In genomic region chr2:110390351-110391034, GRCh38 we compare ENCODE assay signal across 8 cellular contexts.
DNase-seq lines count a peak whose midpoint lies in the region; ATAC-seq, FAIRE-seq and TF ChIP-seq lines count a peak whose summit lies in the region.
"Not testable (repeated sequence)": the region's sequence is repeated elsewhere in the genome, so short reads cannot be mapped to it uniquely, and the experiment has no call there.

No MANE protein-coding gene starts in this region.

- H3K9me3 Mint-ChIP-seq in WTC11, result not testable (repeated sequence)

- not testable (repeated sequence) for H3K4me3 ChIP-seq in A549; NB4 (ENCODE audit: low read depth, low read length); body of pancreas; HepG2 (replicated peaks in 1 of 3; ENCODE audit: insufficient read depth in 1 of 3, low read depth in 2 of 3, low read length in 3 of 3)

- DNase-seq in A549 (ENCODE audit: low read depth in 1 of 2, low spot score in 1 of 2); GM19239 (ENCODE audit: insufficient read length, low spot score); WTC11 (ENCODE audit: low spot score); HepG2 (ENCODE audit: low spot score): not testable (repeated sequence)
- DNase-seq in NB4 (ENCODE audit: low read depth) (peak; percentile 0), body of pancreas (peak in 2 of 4 donors; percentile 3 to 4), Right ventricle myocardium inferior (ENCODE audit: missing footprints) (peak; percentile 18), retina (peak; percentile 15)

- TF ChIP-seq CTCF in A549 (IDR thresholded peaks at IDR 0.05); NB4 (IDR thresholded peaks at IDR 0.05; ENCODE audit: low read depth, low read length); WTC11 (IDR thresholded peaks at IDR 0.05); body of pancreas (IDR thresholded peaks at IDR 0.05); HepG2 (CRISPR knock-in tag; IDR thresholded peaks at IDR 0.05): not testable (repeated sequence)

- not testable (repeated sequence) for TF ChIP-seq POLR2A in A549 (IDR thresholded peaks at IDR 0.05; ENCODE audit: low read length); NB4 (IDR thresholded peaks at IDR 0.05; ENCODE audit: extremely low read depth, insufficient read length); body of pancreas (IDR thresholded peaks at IDR 0.05); HepG2 (IDR thresholded peaks at IDR 0.05; ENCODE audit: insufficient read depth in 1 of 2, low read depth in 2 of 2, low read length in 2 of 2)

- not testable (repeated sequence) for H3K79me2 ChIP-seq in HepG2 (ENCODE audit: insufficient read depth, low read length)

- intact Hi-C loops in body of pancreas (cut with DNase I); Right ventricle myocardium inferior (cut with DNase I); HepG2 (cut with micrococcal nuclease; ENCODE audit: unreplicated experiment): not testable (repeated sequence)

- POLR2A ChIA-PET in A549 (lab: Yijun Ruan, JAX); WTC11 (lab: Charles Lee); HepG2 (lab: Yijun Ruan, JAX): not testable (repeated sequence)

- not testable (repeated sequence) for H3K36me3 Mint-ChIP-seq in WTC11

- not testable (repeated sequence) for H4K20me1 ChIP-seq in HepG2 (ENCODE audit: insufficient read depth, low read length)

- not testable (repeated sequence) for H3K27ac ChIP-seq in A549; body of pancreas; HepG2 (ENCODE audit: extremely low read length, insufficient read depth, low read length)

- H2AFZ ChIP-seq in HepG2 (ENCODE audit: low read length), result not testable (repeated sequence)

- CTCF ChIA-PET in A549 (lab: Yijun Ruan, JAX); WTC11 (lab: Charles Lee); HepG2 (lab: Yijun Ruan, JAX; ENCODE audit: low intra/inter-chr PET ratio, low total read pairs): not testable (repeated sequence)

- TF ChIP-seq EP300 in A549 (IDR thresholded peaks at IDR 0.05); HepG2 (IDR thresholded peaks at IDR 0.05; ENCODE audit: low read depth in 2 of 2, low read length in 2 of 2); HepG2 (CRISPR knock-in tag; IDR thresholded peaks at IDR 0.05; ENCODE audit: borderline replicate concordance): not testable (repeated sequence)

- TF ChIP-seq RAD21 in A549 (conservative IDR thresholded peaks at IDR 0.05 in 1 of 2, IDR thresholded peaks at IDR 0.05 in 1 of 2); HepG2 (CRISPR knock-in tag; IDR thresholded peaks at IDR 0.05): not testable (repeated sequence)

- H3K9me3 ChIP-seq in A549; body of pancreas; HepG2 (ENCODE audit: low read length): not testable (repeated sequence)

- not testable (repeated sequence) for H3K27me3 ChIP-seq in body of pancreas; HepG2 (ENCODE audit: control insufficient read depth in 1 of 2, insufficient read depth in 2 of 2, low read length in 2 of 2)

- FAIRE-seq in A549 (lab: Jason Lieb, UNC) (peak; percentile 61), GM19239 (lab: Jason Lieb, UNC) (peak; percentile 93), HepG2 (lab: Jason Lieb, UNC) (peak; percentile 97)

- BruUV-seq in HepG2 (replicated peaks; lab: Mats Ljungman, UMichigan), result not testable (repeated sequence)

- not testable (repeated sequence) for H3K4me2 ChIP-seq in A549; HepG2 (ENCODE audit: low read depth, low read length)

- ATAC-seq in A549 (peak; percentile 48 to 71; a peak in 4 of 6 replicates), WTC11 (peak; percentile 63), body of pancreas (peak; percentile 66), Right ventricle myocardium inferior (peak; percentile 48), HepG2 (peak; percentile 49)

- not testable (repeated sequence) for H3K4me1 ChIP-seq in A549; body of pancreas; HepG2 (ENCODE audit: insufficient read depth, low read length)

- in situ Hi-C loops in HepG2 (cut with HindIII; ENCODE audit: extremely low pct_ligation_motif_present, low pct_unique_long_range_greater_than_20kb), result not testable (repeated sequence)

- H3K27ac Mint-ChIP-seq in WTC11, result not testable (repeated sequence)

- not testable (repeated sequence) for H3K9ac ChIP-seq in HepG2 (ENCODE audit: insufficient read depth, low read depth, low read length)

- WGBS in A549 (ENCODE audit: missing lambda C conversion rate), result 33% methylated on average over 5 of the region's 7 CpGs
- WGBS in body of pancreas, 2 donors, result 51 to 68% methylated on average over 3 to 5 of the region's 7 CpGs
- 53% methylated on average over 5 of the region's 7 CpGs for WGBS in HepG2 (ENCODE audit: low lambda C conversion rate)

- H3K27me3 Mint-ChIP-seq in WTC11 (ENCODE audit: low read depth), result not testable (repeated sequence)

- H3K4me3 Mint-ChIP-seq in WTC11, result not testable (repeated sequence)

- H3K36me3 ChIP-seq in body of pancreas (replicated peaks in 1 of 2; ENCODE audit: insufficient read depth in 1 of 2, low read depth in 2 of 2); HepG2 (replicated peaks in 1 of 2; ENCODE audit: control insufficient read depth in 1 of 2, insufficient read depth in 2 of 2, low read length in 2 of 2): not testable (repeated sequence)

- not testable (repeated sequence) for H3K4me1 Mint-ChIP-seq in WTC11

TF ChIP-seq in HepG2, 621 proteins besides CTCF, POLR2A, EP300 and RAD21:
- TF ChIP-seq NR2F6 (IDR thresholded peaks at IDR 0.05) (peak; percentile 14; the same call in 1 of the 2 replicates), NR2C2 (CRISPR knock-in tag; IDR thresholded peaks at IDR 0.05; ENCODE audit: borderline replicate concordance) (peak; percentile 55; the same call in 1 of the 2 replicates), ZNF672 (CRISPR knock-in tag; IDR thresholded peaks at IDR 0.05) (peak; percentile 98)
- TF ChIP-seq NR2F6 (CRISPR knock-in tag; IDR thresholded peaks at IDR 0.05), result not testable (repeated sequence)
